ENCODE assay signal across 8 cellular contexts in the genomic region with DNA sequence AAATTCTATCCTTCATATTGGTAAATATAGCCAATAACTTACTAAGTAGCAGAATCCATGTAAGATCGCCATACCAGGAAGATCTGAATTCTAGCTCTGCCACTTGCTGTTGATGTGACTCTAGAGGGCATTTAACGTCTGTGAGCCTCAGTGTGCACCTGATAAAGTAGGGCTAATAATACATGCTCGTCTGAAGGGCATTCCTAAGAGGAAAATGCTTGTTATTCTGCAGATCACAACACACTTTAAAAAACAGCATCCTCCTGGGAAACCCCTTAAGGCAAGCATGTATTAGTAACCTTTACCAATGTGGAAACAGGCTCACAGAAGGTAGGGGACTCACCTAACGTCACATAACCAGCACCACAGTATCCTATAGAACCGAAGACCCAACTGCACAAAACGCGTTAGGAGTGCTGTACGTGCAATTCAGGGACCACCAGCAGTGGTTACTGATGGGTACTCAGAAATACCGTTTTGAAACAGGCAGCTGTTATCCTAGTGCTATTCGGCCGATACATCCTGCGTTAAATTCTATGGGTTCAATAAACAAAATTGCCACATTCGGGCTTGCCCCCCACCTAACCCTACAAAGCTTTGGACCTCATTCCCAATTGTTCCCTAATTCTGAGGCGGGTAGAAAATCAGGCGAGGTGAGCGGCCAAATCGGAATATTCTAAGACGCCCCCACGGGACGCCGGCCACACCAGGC. TPM values are rescaled to one million over a fixed set of nuclear protein-coding genes. Genes with fewer than 3 reads are reported as not detected.
DNase-seq lines count a peak whose midpoint lies in the region; ATAC-seq and TF ChIP-seq lines count a peak whose summit lies in the region.

No MANE protein-coding gene starts in this region.

- TF ChIP-seq CTCF in Calu3 (IDR thresholded peaks at IDR 0.05; ENCODE audit: unreplicated experiment) (no peak), hepatocyte (IDR thresholded peaks at IDR 0.05; ENCODE audit: poor library complexity) (no peak)

- H3K9me3 ChIP-seq in HUES6 (ENCODE audit: control insufficient read depth, insufficient read depth, low read depth, low read length) (no peaks in the 10 kb centered on the region), T-helper 17 cell (ENCODE audit: control insufficient read depth, low read length, poor library complexity, severe bottlenecking) (no peaks in the 10 kb centered on the region), hepatocyte (ENCODE audit: low read depth) (no peaks in the 10 kb centered on the region)

- WGBS in hepatocyte (ENCODE audit: low lambda C conversion rate, missing lambda C conversion rate): 10% methylated on average over 21 of the region's 21 CpGs

- CTCF ChIA-PET in Calu3 (lab: Charles Lee): interaction anchor here (0.7 kb wide), 1 partner anchor 55 kb away, joined by 3 read pairs; no protein-coding TSS in a partner anchor

- H3K79me2 ChIP-seq in hepatocyte: peaks cover 17% of the 10 kb centered on the region

- H3K4me1 ChIP-seq in HUES6 (ENCODE audit: control insufficient read depth, insufficient read depth, low read length): peaks cover 19% of the 10 kb centered on the region
- peaks cover 8% of the 10 kb centered on the region for H3K4me1 ChIP-seq in hepatocyte (ENCODE audit: insufficient read depth)

- peak overlapping the region; percentile 89 for H2AFZ ChIP-seq in hepatocyte

- ATAC-seq in GM19372 (IDR thresholded peaks at IDR 0.05; ENCODE audit: low read depth, unreplicated experiment): peak; percentile 17
- ATAC-seq in T-helper 17 cell: no peak
- peak in 1 of 2 donors; percentile 13 for ATAC-seq in stimulated activated naive B cell treated with anti-CD40 and anti-IgM and Interleukin-4, amounts not matched to agents 10 μg/mL and 1 μg/mL and 100 μg/mL, for 72 hours (replicated peaks)
- no peak for ATAC-seq in left lobe of liver
- ATAC-seq in HG03565 (IDR thresholded peaks at IDR 0.05; ENCODE audit: unreplicated experiment): no peak

- H3K4me2 ChIP-seq in hepatocyte: peak overlapping the region; percentile 95

- H3K9me3 Mint-ChIP-seq in Calu3 (ENCODE audit: low read depth, unreplicated experiment): no peaks in the 10 kb centered on the region
- peaks cover 0 to 6% of the 10 kb centered on the region in 2 donors for H3K9me3 Mint-ChIP-seq in stimulated activated naive B cell treated with anti-CD40 and anti-IgM and Interleukin-4, amounts not matched to agents 10 μg/mL and 1 μg/mL and 100 μg/mL, for 72 hours

- intact Hi-C loops in Calu3 (cut with micrococcal nuclease; ENCODE audit: unreplicated experiment): loop anchor here (1.0 to 5.0 kb wide), 2 partner anchors 76 to 94 kb away; no protein-coding TSS in a partner anchor

- H3K9ac ChIP-seq in HUES6 (ENCODE audit: low read length): peak overlapping the region; percentile 96

- BruUV-seq in Calu3 (replicated peaks; lab: Mats Ljungman, UMichigan): no TSS peak

- H3K27me3 ChIP-seq in HUES6 (ENCODE audit: control insufficient read depth, insufficient read depth, low read length) (no peaks in the 10 kb centered on the region), hepatocyte (no peaks in the 10 kb centered on the region)

- DNase-seq in Calu3 (no peak), T-helper 17 cell (peak in 1 of 3 donors; percentile 10), hepatocyte (ENCODE audit: low spot score) (no peak), left lobe of liver (ENCODE audit: low spot score) (no peak)
- DNase-seq in stimulated activated naive B cell treated with anti-CD40 and anti-IgM and Interleukin-4, amounts not matched to agents 10 μg/mL and 1 μg/mL and 100 μg/mL, for 72 hours: no peak

- H3K4me3 ChIP-seq in HUES6 (ENCODE audit: low read depth, low read length) (peak overlapping the region; percentile 94), hepatocyte (peak overlapping the region; percentile 65)

- no peaks in the 10 kb centered on the region for H4K20me1 ChIP-seq in hepatocyte (ENCODE audit: insufficient read depth, poor library complexity, severe bottlenecking)

- H3K27me3 Mint-ChIP-seq in Calu3 (ENCODE audit: unreplicated experiment) (no peaks in the 10 kb centered on the region), T-helper 17 cell (peaks cover 5% of the 10 kb centered on the region)
- H3K27me3 Mint-ChIP-seq in stimulated activated naive B cell treated with anti-CD40 and anti-IgM and Interleukin-4, amounts not matched to agents 10 μg/mL and 1 μg/mL and 100 μg/mL, for 72 hours: peaks cover 13 to 32% of the 10 kb centered on the region in 2 donors

- H3K36me3 ChIP-seq in HUES6 (ENCODE audit: control insufficient read depth, insufficient read depth, low read length) (peaks cover 29% of the 10 kb centered on the region), hepatocyte (replicated peaks; ENCODE audit: insufficient read depth, low read depth) (no peaks in the 10 kb centered on the region)

- H3K27ac Mint-ChIP-seq in Calu3 (ENCODE audit: unreplicated experiment): peak overlapping the region; percentile 88
- peak overlapping the region; percentile 59 for H3K27ac Mint-ChIP-seq in T-helper 17 cell
- no peak overlapping the region for H3K27ac Mint-ChIP-seq in stimulated activated naive B cell treated with anti-CD40 and anti-IgM and Interleukin-4, amounts not matched to agents 10 μg/mL and 1 μg/mL and 100 μg/mL, for 72 hours

- H3K4me1 Mint-ChIP-seq in Calu3 (ENCODE audit: low read depth, unreplicated experiment) (peaks cover 30% of the 10 kb centered on the region), T-helper 17 cell (peaks cover 20% of the 10 kb centered on the region)
- peaks cover 8 to 17% of the 10 kb centered on the region in 2 donors for H3K4me1 Mint-ChIP-seq in stimulated activated naive B cell treated with anti-CD40 and anti-IgM and Interleukin-4, amounts not matched to agents 10 μg/mL and 1 μg/mL and 100 μg/mL, for 72 hours

- H3K4me3 Mint-ChIP-seq in Calu3 (ENCODE audit: low read depth, unreplicated experiment) (peak overlapping the region; percentile 81), T-helper 17 cell (peak overlapping the region; percentile 90)
- H3K4me3 Mint-ChIP-seq in stimulated activated naive B cell treated with anti-CD40 and anti-IgM and Interleukin-4, amounts not matched to agents 10 μg/mL and 1 μg/mL and 100 μg/mL, for 72 hours: peak overlapping the region; percentile 84 to 89

- peaks cover 18% of the 10 kb centered on the region for H3K36me3 Mint-ChIP-seq in Calu3 (ENCODE audit: insufficient read depth, unreplicated experiment)
- H3K36me3 Mint-ChIP-seq in T-helper 17 cell (ENCODE audit: low read depth): no peaks in the 10 kb centered on the region
- no peaks in the 10 kb centered on the region for H3K36me3 Mint-ChIP-seq in stimulated activated naive B cell treated with anti-CD40 and anti-IgM and Interleukin-4, amounts not matched to agents 10 μg/mL and 1 μg/mL and 100 μg/mL, for 72 hours

- H3K9me2 ChIP-seq in hepatocyte (replicated peaks; ENCODE audit: insufficient read depth): no peaks in the 10 kb centered on the region

- peak overlapping the region; percentile 85; the same call in 1 of the 2 replicates for H3K27ac ChIP-seq in HUES6 (ENCODE audit: low read depth, low read length)
- no peak overlapping the region for H3K27ac ChIP-seq in hepatocyte

RNA-seq across cellular contexts. Expression of gene DEPDC1, which starts 0.8 kb away (rescaled TPM):
- 33.0 and 41.7 TPM in 2 replicates for total RNA-seq in Calu3 (2022)
- under 1 TPM in 1 of 2 donors, not detected in 1; 0.16 TPM for total RNA-seq in T-helper 17 cell
- total RNA-seq in hepatocyte: 4.0 and 5.0 TPM in 2 replicates
- 2.1 and 2.9 TPM in 2 replicates for polyA plus RNA-seq in hepatocyte
- 0.25 TPM for total RNA-seq in left lobe of liver

RNA-seq across cellular contexts. Expression of gene RPE65, which starts 46.4 kb away (rescaled TPM):
- total RNA-seq in Calu3 (2022) (not detected in 2 replicates), T-helper 17 cell (not detected), hepatocyte (0.32 and 0.70 TPM in 2 replicates), left lobe of liver (not detected)
- 0.39 TPM in 1 of 2 replicates, not detected in the other for polyA plus RNA-seq in hepatocyte
